1 cellular context compared by ENCODE assay signal in the genomic region with DNA sequence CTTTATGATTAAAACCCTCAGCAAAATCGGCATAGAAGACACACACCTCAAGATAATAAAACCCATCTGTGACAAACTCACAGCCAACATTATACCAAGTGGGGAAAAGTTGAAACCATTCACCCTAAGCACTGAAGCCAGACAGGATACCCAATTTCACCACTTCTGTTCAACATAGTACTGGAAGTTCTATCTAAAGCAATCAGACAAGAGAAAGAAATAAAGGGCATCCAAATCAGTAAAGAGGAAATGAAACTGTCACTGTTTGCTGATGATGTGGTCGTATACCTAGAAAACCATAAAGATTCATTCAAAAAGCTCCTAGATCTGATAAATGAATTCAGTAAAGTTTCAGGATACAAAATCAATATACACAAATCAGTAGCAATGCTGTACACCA.
TF ChIP-seq lines count a peak whose summit lies in the region.

No MANE protein-coding gene starts in this region.

TF ChIP-seq in GM12878, 131 proteins besides CTCF, POLR2A, EP300 and RAD21:
- peak; percentile 30 for TF ChIP-seq MEF2B (IDR thresholded peaks at IDR 0.05; ENCODE audit: partially characterized antibody, poor library complexity, severe bottlenecking)
- TF ChIP-seq DPF2 (IDR thresholded peaks at IDR 0.05): peak; percentile 76; the same call in 1 of the 2 replicates
- peak; percentile 38; the same call in 1 of the 2 replicates for TF ChIP-seq RUNX3 (IDR thresholded peaks at IDR 0.05; ENCODE audit: low read length)
- TF ChIP-seq, protein P1, sequence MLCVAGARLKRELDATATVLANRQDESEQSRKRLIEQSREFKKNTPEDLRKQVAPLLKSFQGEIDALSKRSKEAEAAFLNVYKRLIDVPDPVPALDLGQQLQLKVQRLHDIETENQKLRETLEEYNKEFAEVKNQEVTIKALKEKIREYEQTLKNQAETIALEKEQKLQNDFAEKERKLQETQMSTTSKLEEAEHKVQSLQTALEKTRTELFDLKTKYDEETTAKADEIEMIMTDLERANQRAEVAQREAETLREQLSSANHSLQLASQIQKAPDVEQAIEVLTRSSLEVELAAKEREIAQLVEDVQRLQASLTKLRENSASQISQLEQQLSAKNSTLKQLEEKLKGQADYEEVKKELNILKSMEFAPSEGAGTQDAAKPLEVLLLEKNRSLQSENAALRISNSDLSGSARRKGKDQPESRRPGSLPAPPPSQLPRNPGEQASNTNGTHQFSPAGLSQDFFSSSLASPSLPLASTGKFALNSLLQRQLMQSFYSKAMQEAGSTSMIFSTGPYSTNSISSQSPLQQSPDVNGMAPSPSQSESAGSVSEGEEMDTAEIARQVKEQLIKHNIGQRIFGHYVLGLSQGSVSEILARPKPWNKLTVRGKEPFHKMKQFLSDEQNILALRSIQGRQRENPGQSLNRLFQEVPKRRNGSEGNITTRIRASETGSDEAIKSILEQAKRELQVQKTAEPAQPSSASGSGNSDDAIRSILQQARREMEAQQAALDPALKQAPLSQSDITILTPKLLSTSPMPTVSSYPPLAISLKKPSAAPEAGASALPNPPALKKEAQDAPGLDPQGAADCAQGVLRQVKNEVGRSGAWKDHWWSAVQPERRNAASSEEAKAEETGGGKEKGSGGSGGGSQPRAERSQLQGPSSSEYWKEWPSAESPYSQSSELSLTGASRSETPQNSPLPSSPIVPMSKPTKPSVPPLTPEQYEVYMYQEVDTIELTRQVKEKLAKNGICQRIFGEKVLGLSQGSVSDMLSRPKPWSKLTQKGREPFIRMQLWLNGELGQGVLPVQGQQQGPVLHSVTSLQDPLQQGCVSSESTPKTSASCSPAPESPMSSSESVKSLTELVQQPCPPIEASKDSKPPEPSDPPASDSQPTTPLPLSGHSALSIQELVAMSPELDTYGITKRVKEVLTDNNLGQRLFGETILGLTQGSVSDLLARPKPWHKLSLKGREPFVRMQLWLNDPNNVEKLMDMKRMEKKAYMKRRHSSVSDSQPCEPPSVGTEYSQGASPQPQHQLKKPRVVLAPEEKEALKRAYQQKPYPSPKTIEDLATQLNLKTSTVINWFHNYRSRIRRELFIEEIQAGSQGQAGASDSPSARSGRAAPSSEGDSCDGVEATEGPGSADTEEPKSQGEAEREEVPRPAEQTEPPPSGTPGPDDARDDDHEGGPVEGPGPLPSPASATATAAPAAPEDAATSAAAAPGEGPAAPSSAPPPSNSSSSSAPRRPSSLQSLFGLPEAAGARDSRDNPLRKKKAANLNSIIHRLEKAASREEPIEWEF (IDR thresholded peaks at IDR 0.05; ENCODE audit: insufficient replicate concordance, low read depth, low read length): no peak
- TF ChIP-seq BRCA1 (IDR thresholded peaks at IDR 0.05; ENCODE audit: low read depth, low read length): no peak
- TF ChIP-seq ZNF217 (IDR thresholded peaks at IDR 0.05): 0 out of 2 replicates have a peak, but pooled peaks have one; percentile 35
- TF ChIP-seq, protein P2, sequence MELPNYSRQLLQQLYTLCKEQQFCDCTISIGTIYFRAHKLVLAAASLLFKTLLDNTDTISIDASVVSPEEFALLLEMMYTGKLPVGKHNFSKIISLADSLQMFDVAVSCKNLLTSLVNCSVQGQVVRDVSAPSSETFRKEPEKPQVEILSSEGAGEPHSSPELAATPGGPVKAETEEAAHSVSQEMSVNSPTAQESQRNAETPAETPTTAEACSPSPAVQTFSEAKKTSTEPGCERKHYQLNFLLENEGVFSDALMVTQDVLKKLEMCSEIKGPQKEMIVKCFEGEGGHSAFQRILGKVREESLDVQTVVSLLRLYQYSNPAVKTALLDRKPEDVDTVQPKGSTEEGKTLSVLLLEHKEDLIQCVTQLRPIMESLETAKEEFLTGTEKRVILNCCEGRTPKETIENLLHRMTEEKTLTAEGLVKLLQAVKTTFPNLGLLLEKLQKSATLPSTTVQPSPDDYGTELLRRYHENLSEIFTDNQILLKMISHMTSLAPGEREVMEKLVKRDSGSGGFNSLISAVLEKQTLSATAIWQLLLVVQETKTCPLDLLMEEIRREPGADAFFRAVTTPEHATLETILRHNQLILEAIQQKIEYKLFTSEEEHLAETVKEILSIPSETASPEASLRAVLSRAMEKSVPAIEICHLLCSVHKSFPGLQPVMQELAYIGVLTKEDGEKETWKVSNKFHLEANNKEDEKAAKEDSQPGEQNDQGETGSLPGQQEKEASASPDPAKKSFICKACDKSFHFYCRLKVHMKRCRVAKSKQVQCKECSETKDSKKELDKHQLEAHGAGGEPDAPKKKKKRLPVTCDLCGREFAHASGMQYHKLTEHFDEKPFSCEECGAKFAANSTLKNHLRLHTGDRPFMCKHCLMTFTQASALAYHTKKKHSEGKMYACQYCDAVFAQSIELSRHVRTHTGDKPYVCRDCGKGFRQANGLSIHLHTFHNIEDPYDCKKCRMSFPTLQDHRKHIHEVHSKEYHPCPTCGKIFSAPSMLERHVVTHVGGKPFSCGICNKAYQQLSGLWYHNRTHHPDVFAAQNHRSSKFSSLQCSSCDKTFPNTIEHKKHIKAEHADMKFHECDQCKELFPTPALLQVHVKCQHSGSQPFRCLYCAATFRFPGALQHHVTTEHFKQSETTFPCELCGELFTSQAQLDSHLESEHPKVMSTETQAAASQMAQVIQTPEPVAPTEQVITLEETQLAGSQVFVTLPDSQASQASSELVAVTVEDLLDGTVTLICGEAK (IDR thresholded peaks at IDR 0.05; ENCODE audit: borderline replicate concordance): peak; percentile 16; the same call in 1 of the 2 replicates
- TF ChIP-seq IKZF2 (IDR thresholded peaks at IDR 0.05): peak; percentile 43 to 49; a peak in 3 of 4 replicates
- no peak for TF ChIP-seq ZSCAN29 (IDR thresholded peaks at IDR 0.05)
- peak; percentile 68 for TF ChIP-seq MTA2 (IDR thresholded peaks at IDR 0.05; ENCODE audit: low read depth)
- peak; percentile 71; the same call in 1 of the 3 replicates for TF ChIP-seq POU2F2 (IDR thresholded peaks at IDR 0.05; ENCODE audit: borderline replicate concordance, low read depth, low read length)
- TF ChIP-seq SPI1 (IDR thresholded peaks at IDR 0.05; ENCODE audit: borderline replicate concordance, insufficient read depth, low read depth, low read length): peak; percentile 90
- TF ChIP-seq, protein P3, sequence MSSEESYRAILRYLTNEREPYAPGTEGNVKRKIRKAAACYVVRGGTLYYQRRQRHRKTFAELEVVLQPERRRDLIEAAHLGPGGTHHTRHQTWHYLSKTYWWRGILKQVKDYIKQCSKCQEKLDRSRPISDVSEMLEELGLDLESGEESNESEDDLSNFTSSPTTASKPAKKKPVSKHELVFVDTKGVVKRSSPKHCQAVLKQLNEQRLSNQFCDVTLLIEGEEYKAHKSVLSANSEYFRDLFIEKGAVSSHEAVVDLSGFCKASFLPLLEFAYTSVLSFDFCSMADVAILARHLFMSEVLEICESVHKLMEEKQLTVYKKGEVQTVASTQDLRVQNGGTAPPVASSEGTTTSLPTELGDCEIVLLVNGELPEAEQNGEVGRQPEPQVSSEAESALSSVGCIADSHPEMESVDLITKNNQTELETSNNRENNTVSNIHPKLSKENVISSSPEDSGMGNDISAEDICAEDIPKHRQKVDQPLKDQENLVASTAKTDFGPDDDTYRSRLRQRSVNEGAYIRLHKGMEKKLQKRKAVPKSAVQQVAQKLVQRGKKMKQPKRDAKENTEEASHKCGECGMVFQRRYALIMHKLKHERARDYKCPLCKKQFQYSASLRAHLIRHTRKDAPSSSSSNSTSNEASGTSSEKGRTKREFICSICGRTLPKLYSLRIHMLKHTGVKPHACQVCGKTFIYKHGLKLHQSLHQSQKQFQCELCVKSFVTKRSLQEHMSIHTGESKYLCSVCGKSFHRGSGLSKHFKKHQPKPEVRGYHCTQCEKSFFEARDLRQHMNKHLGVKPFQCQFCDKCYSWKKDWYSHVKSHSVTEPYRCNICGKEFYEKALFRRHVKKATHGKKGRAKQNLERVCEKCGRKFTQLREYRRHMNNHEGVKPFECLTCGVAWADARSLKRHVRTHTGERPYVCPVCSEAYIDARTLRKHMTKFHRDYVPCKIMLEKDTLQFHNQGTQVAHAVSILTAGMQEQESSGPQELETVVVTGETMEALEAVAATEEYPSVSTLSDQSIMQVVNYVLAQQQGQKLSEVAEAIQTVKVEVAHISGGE (CRISPR knock-in tag; IDR thresholded peaks at IDR 0.05): no peak
- 0 out of 2 replicates have a peak, but pooled peaks have one; percentile 29 for TF ChIP-seq IRF4 (IDR thresholded peaks at IDR 0.05; ENCODE audit: low read depth, low read length)
